1 cellular context compared by ENCODE assay signal in genomic region chr10:24723788-24724380, GRCh38.
TF ChIP-seq lines count a peak whose summit lies in the region.

Gene ARHGAP21 (minus strand): TSS chr10:24723887. CDS start chr10:24721899, 1,988 bp downstream.

TF ChIP-seq in K562, 482 proteins besides CTCF, POLR2A, EP300 and RAD21 (continued from another document and continues in another):
- TF ChIP-seq, protein P1, sequence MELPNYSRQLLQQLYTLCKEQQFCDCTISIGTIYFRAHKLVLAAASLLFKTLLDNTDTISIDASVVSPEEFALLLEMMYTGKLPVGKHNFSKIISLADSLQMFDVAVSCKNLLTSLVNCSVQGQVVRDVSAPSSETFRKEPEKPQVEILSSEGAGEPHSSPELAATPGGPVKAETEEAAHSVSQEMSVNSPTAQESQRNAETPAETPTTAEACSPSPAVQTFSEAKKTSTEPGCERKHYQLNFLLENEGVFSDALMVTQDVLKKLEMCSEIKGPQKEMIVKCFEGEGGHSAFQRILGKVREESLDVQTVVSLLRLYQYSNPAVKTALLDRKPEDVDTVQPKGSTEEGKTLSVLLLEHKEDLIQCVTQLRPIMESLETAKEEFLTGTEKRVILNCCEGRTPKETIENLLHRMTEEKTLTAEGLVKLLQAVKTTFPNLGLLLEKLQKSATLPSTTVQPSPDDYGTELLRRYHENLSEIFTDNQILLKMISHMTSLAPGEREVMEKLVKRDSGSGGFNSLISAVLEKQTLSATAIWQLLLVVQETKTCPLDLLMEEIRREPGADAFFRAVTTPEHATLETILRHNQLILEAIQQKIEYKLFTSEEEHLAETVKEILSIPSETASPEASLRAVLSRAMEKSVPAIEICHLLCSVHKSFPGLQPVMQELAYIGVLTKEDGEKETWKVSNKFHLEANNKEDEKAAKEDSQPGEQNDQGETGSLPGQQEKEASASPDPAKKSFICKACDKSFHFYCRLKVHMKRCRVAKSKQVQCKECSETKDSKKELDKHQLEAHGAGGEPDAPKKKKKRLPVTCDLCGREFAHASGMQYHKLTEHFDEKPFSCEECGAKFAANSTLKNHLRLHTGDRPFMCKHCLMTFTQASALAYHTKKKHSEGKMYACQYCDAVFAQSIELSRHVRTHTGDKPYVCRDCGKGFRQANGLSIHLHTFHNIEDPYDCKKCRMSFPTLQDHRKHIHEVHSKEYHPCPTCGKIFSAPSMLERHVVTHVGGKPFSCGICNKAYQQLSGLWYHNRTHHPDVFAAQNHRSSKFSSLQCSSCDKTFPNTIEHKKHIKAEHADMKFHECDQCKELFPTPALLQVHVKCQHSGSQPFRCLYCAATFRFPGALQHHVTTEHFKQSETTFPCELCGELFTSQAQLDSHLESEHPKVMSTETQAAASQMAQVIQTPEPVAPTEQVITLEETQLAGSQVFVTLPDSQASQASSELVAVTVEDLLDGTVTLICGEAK (IDR thresholded peaks at IDR 0.05): peak; percentile 38; the same call in 1 of the 2 replicates
- TF ChIP-seq, protein P1 (CRISPR knock-in tag; IDR thresholded peaks at IDR 0.05): no peak
- TF ChIP-seq, protein P2, sequence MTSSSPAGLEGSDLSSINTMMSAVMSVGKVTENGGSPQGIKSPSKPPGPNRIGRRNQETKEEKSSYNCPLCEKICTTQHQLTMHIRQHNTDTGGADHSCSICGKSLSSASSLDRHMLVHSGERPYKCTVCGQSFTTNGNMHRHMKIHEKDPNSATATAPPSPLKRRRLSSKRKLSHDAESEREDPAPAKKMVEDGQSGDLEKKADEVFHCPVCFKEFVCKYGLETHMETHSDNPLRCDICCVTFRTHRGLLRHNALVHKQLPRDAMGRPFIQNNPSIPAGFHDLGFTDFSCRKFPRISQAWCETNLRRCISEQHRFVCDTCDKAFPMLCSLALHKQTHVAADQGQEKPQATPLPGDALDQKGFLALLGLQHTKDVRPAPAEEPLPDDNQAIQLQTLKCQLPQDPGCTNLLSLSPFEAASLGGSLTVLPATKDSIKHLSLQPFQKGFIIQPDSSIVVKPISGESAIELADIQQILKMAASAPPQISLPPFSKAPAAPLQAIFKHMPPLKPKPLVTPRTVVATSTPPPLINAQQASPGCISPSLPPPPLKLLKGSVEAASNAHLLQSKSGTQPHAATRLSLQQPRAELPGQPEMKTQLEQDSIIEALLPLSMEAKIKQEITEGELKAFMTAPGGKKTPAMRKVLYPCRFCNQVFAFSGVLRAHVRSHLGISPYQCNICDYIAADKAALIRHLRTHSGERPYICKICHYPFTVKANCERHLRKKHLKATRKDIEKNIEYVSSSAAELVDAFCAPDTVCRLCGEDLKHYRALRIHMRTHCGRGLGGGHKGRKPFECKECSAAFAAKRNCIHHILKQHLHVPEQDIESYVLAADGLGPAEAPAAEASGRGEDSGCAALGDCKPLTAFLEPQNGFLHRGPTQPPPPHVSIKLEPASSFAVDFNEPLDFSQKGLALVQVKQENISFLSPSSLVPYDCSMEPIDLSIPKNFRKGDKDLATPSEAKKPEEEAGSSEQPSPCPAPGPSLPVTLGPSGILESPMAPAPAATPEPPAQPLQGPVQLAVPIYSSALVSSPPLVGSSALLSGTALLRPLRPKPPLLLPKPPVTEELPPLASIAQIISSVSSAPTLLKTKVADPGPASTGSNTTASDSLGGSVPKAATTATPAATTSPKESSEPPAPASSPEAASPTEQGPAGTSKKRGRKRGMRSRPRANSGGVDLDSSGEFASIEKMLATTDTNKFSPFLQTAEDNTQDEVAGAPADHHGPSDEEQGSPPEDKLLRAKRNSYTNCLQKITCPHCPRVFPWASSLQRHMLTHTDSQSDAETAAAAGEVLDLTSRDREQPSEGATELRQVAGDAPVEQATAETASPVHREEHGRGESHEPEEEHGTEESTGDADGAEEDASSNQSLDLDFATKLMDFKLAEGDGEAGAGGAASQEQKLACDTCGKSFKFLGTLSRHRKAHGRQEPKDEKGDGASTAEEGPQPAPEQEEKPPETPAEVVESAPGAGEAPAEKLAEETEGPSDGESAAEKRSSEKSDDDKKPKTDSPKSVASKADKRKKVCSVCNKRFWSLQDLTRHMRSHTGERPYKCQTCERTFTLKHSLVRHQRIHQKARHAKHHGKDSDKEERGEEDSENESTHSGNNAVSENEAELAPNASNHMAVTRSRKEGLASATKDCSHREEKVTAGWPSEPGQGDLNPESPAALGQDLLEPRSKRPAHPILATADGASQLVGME (CRISPR knock-in tag; IDR thresholded peaks at IDR 0.05): no peak
- TF ChIP-seq RBFOX2 (IDR thresholded peaks at IDR 0.05; ENCODE audit: low read depth, low read length) (peak; percentile 61; the same call in 1 of the 2 replicates), KAT7 (CRISPR knock-in tag; IDR thresholded peaks at IDR 0.05; ENCODE audit: borderline replicate concordance) (0 out of 2 replicates have a peak, but pooled peaks have one; percentile 12), CBX5 (IDR thresholded peaks at IDR 0.05; ENCODE audit: borderline replicate concordance, low read depth) (no peak), CBFA2T3 (IDR thresholded peaks at IDR 0.05) (peak; percentile 24; the same call in 1 of the 2 replicates), NFE2 (IDR thresholded peaks at IDR 0.05; ENCODE audit: low read depth) (no peak), MLLT1 (IDR thresholded peaks at IDR 0.05) (0 out of 4 replicates have a peak, but pooled peaks of 1 of the 2 experiments have one; percentile 40), NFXL1 (CRISPR knock-in tag; IDR thresholded peaks at IDR 0.05) (no peak), POLR2G (IDR thresholded peaks at IDR 0.05; ENCODE audit: low read depth, low read length) (peak; percentile 71), HMBOX1 (IDR thresholded peaks at IDR 0.05) (no peak), TAF7 (tag; IDR thresholded peaks at IDR 0.05) (0 out of 2 replicates have a peak, but pooled peaks have one; percentile 5), ZNF23 (CRISPR knock-in tag; IDR thresholded peaks at IDR 0.05) (no peak), PHB (CRISPR knock-in tag; IDR thresholded peaks at IDR 0.05) (0 out of 2 replicates have a peak, but pooled peaks have one; percentile 36), MTA3 (IDR thresholded peaks at IDR 0.05; ENCODE audit: borderline replicate concordance) (peak; percentile 17; the same call in 1 of the 2 replicates), HSF4 (CRISPR knock-in tag; IDR thresholded peaks at IDR 0.05; ENCODE audit: borderline replicate concordance) (no peak), ZHX1 (conservative IDR thresholded peaks at IDR 0.05; ENCODE audit: low read length) (no peak), NBN (IDR thresholded peaks at IDR 0.05; ENCODE audit: low read depth) (no peak)
- TF ChIP-seq, protein P3, sequence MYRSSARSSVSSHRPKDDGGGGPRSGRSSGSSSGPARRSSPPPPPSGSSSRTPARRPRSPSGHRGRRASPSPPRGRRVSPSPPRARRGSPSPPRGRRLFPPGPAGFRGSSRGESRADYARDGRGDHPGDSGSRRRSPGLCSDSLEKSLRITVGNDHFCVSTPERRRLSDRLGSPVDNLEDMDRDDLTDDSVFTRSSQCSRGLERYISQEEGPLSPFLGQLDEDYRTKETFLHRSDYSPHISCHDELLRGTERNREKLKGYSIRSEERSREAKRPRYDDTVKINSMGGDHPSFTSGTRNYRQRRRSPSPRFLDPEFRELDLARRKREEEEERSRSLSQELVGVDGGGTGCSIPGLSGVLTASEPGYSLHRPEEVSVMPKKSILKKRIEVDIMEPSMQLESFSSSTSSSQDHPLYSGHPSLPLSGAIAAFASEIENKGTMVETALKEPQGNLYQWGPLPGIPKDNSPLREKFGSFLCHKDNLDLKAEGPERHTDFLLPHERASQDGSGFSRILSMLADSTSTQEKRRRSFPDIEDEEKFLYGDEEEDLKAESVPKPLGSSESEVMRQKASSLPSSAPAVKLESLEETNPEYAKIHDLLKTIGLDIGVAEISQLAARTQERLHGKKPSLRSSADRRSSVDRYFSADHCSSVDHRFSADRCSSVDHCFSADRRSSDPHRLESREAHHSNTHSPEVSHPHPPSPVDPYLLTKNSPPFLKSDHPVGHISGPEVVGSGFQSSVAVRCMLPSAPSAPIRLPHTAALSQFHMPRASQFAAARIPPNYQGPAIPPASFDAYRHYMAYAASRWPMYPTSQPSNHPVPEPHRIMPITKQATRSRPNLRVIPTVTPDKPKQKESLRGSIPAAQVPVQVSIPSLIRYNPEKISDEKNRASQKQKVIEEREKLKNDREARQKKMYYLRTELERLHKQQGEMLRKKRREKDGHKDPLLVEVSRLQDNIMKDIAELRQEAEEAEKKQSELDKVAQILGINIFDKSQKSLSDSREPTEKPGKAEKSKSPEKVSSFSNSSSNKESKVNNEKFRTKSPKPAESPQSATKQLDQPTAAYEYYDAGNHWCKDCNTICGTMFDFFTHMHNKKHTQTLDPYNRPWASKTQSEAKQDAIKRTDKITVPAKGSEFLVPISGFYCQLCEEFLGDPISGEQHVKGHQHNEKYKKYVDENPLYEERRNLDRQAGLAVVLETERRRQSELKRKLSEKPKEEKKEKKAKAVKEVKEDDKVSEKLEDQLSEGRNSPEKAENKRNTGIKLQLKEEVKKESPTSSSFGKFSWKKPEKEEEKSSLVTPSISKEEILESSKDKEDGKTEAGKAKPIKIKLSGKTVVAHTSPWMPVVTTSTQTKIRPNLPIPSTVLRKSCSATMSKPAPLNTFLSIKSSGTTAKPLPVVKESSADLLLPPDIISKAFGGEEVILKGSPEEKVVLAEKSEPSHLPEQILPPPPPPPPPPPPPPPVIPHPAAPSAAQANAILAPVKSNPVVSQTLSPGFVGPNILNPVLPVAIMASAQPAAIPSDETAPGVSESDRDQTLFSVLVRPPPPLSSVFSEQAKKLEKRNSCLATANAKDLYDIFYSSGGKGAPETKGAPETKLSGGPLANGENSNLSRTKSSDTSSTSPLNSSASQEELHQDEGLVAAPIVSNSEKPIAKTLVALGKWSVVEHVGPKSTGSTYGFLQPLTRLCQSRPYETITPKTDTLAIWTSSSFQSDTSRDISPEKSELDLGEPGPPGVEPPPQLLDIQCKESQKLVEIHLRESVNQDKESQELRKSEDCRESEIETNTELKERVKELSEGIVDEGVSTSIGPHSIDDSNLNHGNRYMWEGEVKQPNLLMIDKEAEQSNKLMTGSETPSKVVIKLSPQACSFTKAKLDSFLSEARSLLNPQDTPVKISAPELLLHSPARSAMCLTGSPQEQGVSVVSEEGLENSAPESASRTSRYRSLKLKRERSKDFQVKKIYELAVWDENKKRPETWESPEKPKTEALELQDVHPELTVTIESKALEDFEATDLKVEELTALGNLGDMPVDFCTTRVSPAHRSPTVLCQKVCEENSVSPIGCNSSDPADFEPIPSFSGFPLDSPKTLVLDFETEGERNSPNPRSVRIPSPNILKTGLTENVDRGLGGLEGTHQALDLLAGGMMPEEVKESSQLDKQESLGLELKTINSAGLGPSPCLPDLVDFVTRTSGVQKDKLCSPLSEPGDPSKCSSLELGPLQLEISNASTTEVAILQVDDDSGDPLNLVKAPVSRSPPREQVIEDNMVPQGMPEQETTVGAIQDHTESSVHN (IDR thresholded peaks at IDR 0.05; ENCODE audit: borderline replicate concordance in 1 of 2, low read depth in 1 of 2): no peak
